In the genomic region with DNA sequence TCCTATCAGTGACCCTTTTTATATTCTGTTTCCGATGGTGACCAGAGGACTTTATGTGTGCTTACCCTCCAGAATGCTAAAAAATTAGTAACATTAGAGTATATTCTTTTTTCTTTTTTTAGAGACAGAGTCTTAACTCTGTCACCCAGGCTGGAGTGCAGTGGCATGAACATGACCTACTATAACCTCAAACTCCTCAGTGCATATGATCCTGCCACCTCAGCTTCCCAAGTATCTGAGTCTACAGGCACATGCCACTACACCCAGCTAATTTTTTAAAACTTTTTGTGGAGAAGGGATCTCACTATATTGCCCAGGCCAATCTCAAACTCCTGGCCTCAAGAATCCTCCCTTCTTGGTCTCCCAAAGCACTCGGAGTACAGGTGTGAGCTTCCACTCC, we compare ENCODE assay signal across 17 cellular contexts.
"Had no signal": no experiment of that assay in that cellular context is flagged by ENCODE, and none has a peak within 500 bp of the region (broad histone marks: within the 10 kb centered on the region; RNA-seq: fewer than 3 reads in every experiment).

No MANE protein-coding gene starts in this region.

- H3K4me1 Mint-ChIP-seq: endodermal cell, mesothelial cell of epicardium had no signal

- H3K27ac Mint-ChIP-seq: dendritic cell treated with granulocyte-macrophage colony-stimulating factor and Interleukin-4, amounts not matched to agents 40 ng/mL and 50 ng/mL, for 4 days; endodermal cell; mesothelial cell of epicardium had no signal

- H3K4me1 ChIP-seq: colonic mucosa, esophagus muscularis mucosa, foreskin keratinocyte, heart right ventricle, left lung, lower lobe of right lung had no signal

- H3K27me3 ChIP-seq: colonic mucosa, esophagus muscularis mucosa, foreskin keratinocyte, heart right ventricle, left lung had no signal

- DNase-seq: colonic mucosa; cortex of kidney; effector CD8-positive, alpha-beta T cell; effector memory CD8-positive, alpha-beta T cell; endodermal cell; foreskin keratinocyte; glutamatergic neuron; head of caudate nucleus; heart right ventricle; hippocampal formation; left cardiac atrium; left lung; lower lobe of right lung; mesenchymal stem cell had no signal

- H3K9me3 Mint-ChIP-seq: dendritic cell treated with granulocyte-macrophage colony-stimulating factor and Interleukin-4, amounts not matched to agents 40 ng/mL and 50 ng/mL, for 4 days; effector memory CD8-positive, alpha-beta T cell had no signal

- ATAC-seq: effector memory CD8-positive, alpha-beta T cell; foreskin keratinocyte; heart right ventricle; left cardiac atrium; left lung; lower lobe of right lung had no signal

- H3K9me3 ChIP-seq: colonic mucosa had no signal

- H3K4me3 ChIP-seq: colonic mucosa, esophagus muscularis mucosa, heart right ventricle, left lung, lower lobe of right lung had no signal

- H3K4me3 Mint-ChIP-seq: dendritic cell treated with granulocyte-macrophage colony-stimulating factor and Interleukin-4, amounts not matched to agents 40 ng/mL and 50 ng/mL, for 4 days; effector memory CD8-positive, alpha-beta T cell; endodermal cell; mesothelial cell of epicardium had no signal

- H3K27ac ChIP-seq: colonic mucosa, esophagus muscularis mucosa, foreskin keratinocyte, heart right ventricle, left lung, lower lobe of right lung had no signal
